8 cellular contexts compared by ENCODE assay signal in genomic region chr1:226736908-226737818, GRCh38. TPM values are rescaled to one million over a fixed set of nuclear protein-coding genes. Genes with fewer than 3 reads are reported as not detected.
A peak's percentile ranks its signal among the peaks of the same experiment; 100 is the strongest.
DNase-seq lines count a peak whose midpoint lies in the region.

No MANE protein-coding gene starts in this region.

- in situ Hi-C loops in GM23248 (cut with MboI): no loop called here

- H3K36me3 ChIP-seq in GM23248 (ENCODE audit: low read depth) (no peaks in the 10 kb centered on the region), neuron (ENCODE audit: insufficient read depth, low read length) (peaks cover 6% of the 10 kb centered on the region)

- no peaks in the 10 kb centered on the region for H3K79me2 ChIP-seq in GM23248 (ENCODE audit: insufficient read depth)

- no peaks in the 10 kb centered on the region for H4K20me1 ChIP-seq in GM23248 (ENCODE audit: insufficient read depth)

- H3K9ac ChIP-seq in GM23248: peak overlapping the region; percentile 62

- no peak overlapping the region for H3K27ac ChIP-seq in GM23248

- H3K4me1 ChIP-seq in GM23248 (ENCODE audit: insufficient read depth) (peaks cover 3% of the 10 kb centered on the region; the same call in 1 of the 2 replicates), neuron (ENCODE audit: insufficient read depth, low read length) (peaks cover 15% of the 10 kb centered on the region)

- H3K9me3 ChIP-seq in GM23248 (ENCODE audit: low read depth): no peaks in the 10 kb centered on the region
- H3K9me3 ChIP-seq in neuron (ENCODE audit: low read length): no peaks in the 10 kb centered on the region

- peak overlapping the region; percentile 97 for H2AFZ ChIP-seq in GM23248
- peak overlapping the region; percentile 80 for H2AFZ ChIP-seq in neuron (ENCODE audit: low read depth, low read length)

- H3K27me3 ChIP-seq in GM23248 (replicated peaks; ENCODE audit: insufficient read depth): no peaks in the 10 kb centered on the region
- no peaks in the 10 kb centered on the region for H3K27me3 ChIP-seq in neuron (ENCODE audit: insufficient read depth, low read length)

- peak overlapping the region; percentile 94 for H3K4me2 ChIP-seq in GM23248 (ENCODE audit: unreplicated experiment)

- DNase-seq in GM23248: peak; percentile 68
- peak; percentile 39 for DNase-seq in NCI-H510A treated with DMSO at 0.1 percent for 48 hours (lab: John Stamatoyannopoulos, UW)
- peak; percentile 66 for DNase-seq in activated naive CD4-positive, alpha-beta T cell treated with Interleukin-2 at 50 U/mL for 16 hours
- DNase-seq in globus pallidus (ENCODE audit: low spot score): peak; percentile 81
- DNase-seq in mesenteric fat pad (ENCODE audit: low spot score): no peak
- DNase-seq in 8988T: no peak

- H3F3A ChIP-seq in GM23248 (ENCODE audit: insufficient read depth): peaks cover 21% of the 10 kb centered on the region; the same call in 1 of the 2 replicates

- 14 to 21% methylated on average over 72 to 85 of the region's 89 CpGs for WGBS in GM23248 (ENCODE audit: low coverage in 1 of 2, low lambda C conversion rate in 2 of 2, missing lambda C conversion rate in 2 of 2), 2 experiments

- H3K9me2 ChIP-seq in GM23248 (ENCODE audit: insufficient read depth): no peaks in the 10 kb centered on the region

- H3K4me3 ChIP-seq in GM08714 (ENCODE audit: low read length) (peak overlapping the region; percentile 84), GM23248 (peak overlapping the region; percentile 81), neuron (ENCODE audit: low read length) (peak overlapping the region; percentile 61)

RNA-seq across cellular contexts. Expression of gene ITPKB, which starts 1.9 kb away (rescaled TPM):
- total RNA-seq in GM23248 (2014; rRNA removed; shearing (Covaris generic)): 0.86 and 1.6 TPM in 2 replicates
- polyA plus RNA-seq in GM23248 (2016; fragmentation: Nextera tagmentation; extraction: Ambion mirVana): 0.26 and 0.33 TPM in 2 replicates
- total RNA-seq in mesenteric fat pad: 34.9 TPM

Comparison
In these comparisons a context has a peak if more than half of its experiments do, and no peak if none do; other contexts are left out.
1. DNase-seq: peak in GM23248 (single experiment), NCI-H510A treated with DMSO at 0.1 percent for 48 hours (single experiment), activated naive CD4-positive, alpha-beta T cell treated with Interleukin-2 at 50 U/mL for 16 hours (single experiment) and globus pallidus (single experiment); none in mesenteric fat pad (single experiment) and 8988T (single experiment).
2. RNA of gene ITPKB, which starts 1.9 kb away (total RNA-seq): 34.9 TPM in mesenteric fat pad (single experiment); 0.86 to 1.6 TPM in GM23248; every median in the first group is over 10 times any median in the second.
3. Peak in every context shown above with its lines, with median percentiles within 50 percentile points of each other: H3K4me3 ChIP-seq.